In genomic region chr13:105952233-105952767, GRCh38 we compare ENCODE assay signal across 26 cellular contexts.
DNase-seq lines count a peak whose midpoint lies in the region; ATAC-seq lines count a peak whose summit lies in the region.
"Had no signal": no experiment of that assay in that cellular context is flagged by ENCODE, and none has a peak within 500 bp of the region (broad histone marks: within the 10 kb centered on the region; RNA-seq: fewer than 3 reads in every experiment).

No MANE protein-coding gene starts in this region.

- no peaks in the 10 kb centered on the region for H3K9me3 ChIP-seq in T-helper 17 cell (ENCODE audit: control insufficient read depth, low read length, poor library complexity, severe bottlenecking)
- H3K9me3 ChIP-seq: prostate gland, sigmoid colon had no signal

- H3K27ac Mint-ChIP-seq in T-helper 17 cell: no peak overlapping the region
- H3K27ac Mint-ChIP-seq: activated CD4-positive, alpha-beta T cell treated with anti-CD3 and anti-CD28 coated beads, Interleukin-2, amount 10 ng/mL, durations not matched to agents 7 days and 5 days; activated CD8-positive, alpha-beta memory T cell treated with anti-CD3 and anti-CD28 coated beads, Interleukin-2, amount 10 ng/mL, durations not matched to agents 7 days and 5 days; activated T-cell treated with anti-CD3 and anti-CD28 coated beads, Interleukin-2, amount 50 U/mL, for 72 hours; memory B cell; stimulated activated naive CD8-positive, alpha-beta T cell treated with anti-CD3 and anti-CD28 coated beads, Interleukin-15, amount 100 ng/mL, for 72 hours had no signal

- no peaks in the 10 kb centered on the region for H3K4me1 Mint-ChIP-seq in T-helper 17 cell
- H3K4me1 Mint-ChIP-seq: activated CD4-positive, alpha-beta T cell treated with anti-CD3 and anti-CD28 coated beads, Interleukin-2, amount 10 ng/mL, durations not matched to agents 7 days and 5 days; activated CD8-positive, alpha-beta memory T cell treated with anti-CD3 and anti-CD28 coated beads, Interleukin-2, amount 10 ng/mL, durations not matched to agents 7 days and 5 days; memory B cell; stimulated activated naive CD8-positive, alpha-beta T cell treated with anti-CD3 and anti-CD28 coated beads, Interleukin-15, amount 100 ng/mL, for 72 hours had no signal

- peak; percentile 78 for DNase-seq in NOMO-1 treated with DMSO at 0.1 percent for 48 hours (lab: John Stamatoyannopoulos, UW; ENCODE audit: unreplicated experiment)
- no peak for DNase-seq in NK-92 (lab: John Stamatoyannopoulos, UW; ENCODE audit: unreplicated experiment)
- DNase-seq in T-helper 17 cell: no peak
- DNase-seq: ACHN; activated CD4-positive, alpha-beta T cell treated with anti-CD3 and anti-CD28 coated beads, Interleukin-2, amount 10 ng/mL, durations not matched to agents 7 days and 5 days; activated CD8-positive, alpha-beta memory T cell treated with anti-CD3 and anti-CD28 coated beads, Interleukin-2, amount 10 ng/mL, durations not matched to agents 7 days and 5 days; activated naive CD4-positive, alpha-beta T cell treated with Interleukin-2 at 50 U/mL for 16 hours; activated T-cell treated with anti-CD3 and anti-CD28 coated beads, Interleukin-2, amount 50 U/mL, for 72 hours; amniotic stem cell; DMS53; effector CD4-positive, alpha-beta T cell; head of caudate nucleus; left colon; NCI-H2029; RPMI8226; sigmoid colon; stimulated activated naive CD8-positive, alpha-beta T cell treated with anti-CD3 and anti-CD28 coated beads, Interleukin-15, amount 100 ng/mL, for 72 hours; T-helper 2 cell; tibial artery had no signal

- H3K36me3 Mint-ChIP-seq in T-helper 17 cell (ENCODE audit: low read depth): no peaks in the 10 kb centered on the region
- H3K36me3 Mint-ChIP-seq: activated CD8-positive, alpha-beta memory T cell treated with anti-CD3 and anti-CD28 coated beads, Interleukin-2, amount 10 ng/mL, durations not matched to agents 7 days and 5 days; memory B cell had no signal

- ATAC-seq in GM18502 (IDR thresholded peaks at IDR 0.05; ENCODE audit: poor library complexity, unreplicated experiment) (peak; percentile 91), GM19395 (IDR thresholded peaks at IDR 0.05; ENCODE audit: unreplicated experiment) (peak; percentile 71), HG03066 (IDR thresholded peaks at IDR 0.05; ENCODE audit: low read depth, unreplicated experiment) (peak; percentile 58), T-helper 17 cell (no peak), HG02759 (IDR thresholded peaks at IDR 0.05; ENCODE audit: unreplicated experiment) (no peak), GM19035 (IDR thresholded peaks at IDR 0.05; ENCODE audit: unreplicated experiment) (no peak)
- ATAC-seq: activated CD8-positive, alpha-beta memory T cell treated with anti-CD3 and anti-CD28 coated beads, Interleukin-2, amount 10 ng/mL, durations not matched to agents 7 days and 5 days; activated T-cell treated with anti-CD3 and anti-CD28 coated beads, Interleukin-2, amount 50 U/mL, for 72 hours; left colon; stimulated activated naive CD8-positive, alpha-beta T cell treated with anti-CD3 and anti-CD28 coated beads, Interleukin-15, amount 100 ng/mL, for 72 hours had no signal

- H3K4me3 Mint-ChIP-seq in T-helper 17 cell: no peak overlapping the region
- H3K4me3 Mint-ChIP-seq: activated CD4-positive, alpha-beta T cell treated with anti-CD3 and anti-CD28 coated beads, Interleukin-2, amount 10 ng/mL, durations not matched to agents 7 days and 5 days; activated CD8-positive, alpha-beta memory T cell treated with anti-CD3 and anti-CD28 coated beads, Interleukin-2, amount 10 ng/mL, durations not matched to agents 7 days and 5 days; activated T-cell treated with anti-CD3 and anti-CD28 coated beads, Interleukin-2, amount 50 U/mL, for 72 hours; memory B cell; stimulated activated naive CD8-positive, alpha-beta T cell treated with anti-CD3 and anti-CD28 coated beads, Interleukin-15, amount 100 ng/mL, for 72 hours had no signal

- H3K27me3 Mint-ChIP-seq in T-helper 17 cell: no peaks in the 10 kb centered on the region
- H3K27me3 Mint-ChIP-seq: activated CD4-positive, alpha-beta T cell treated with anti-CD3 and anti-CD28 coated beads, Interleukin-2, amount 10 ng/mL, durations not matched to agents 7 days and 5 days; activated CD8-positive, alpha-beta memory T cell treated with anti-CD3 and anti-CD28 coated beads, Interleukin-2, amount 10 ng/mL, durations not matched to agents 7 days and 5 days; memory B cell had no signal

Comparison
In these comparisons a context has a peak if more than half of its experiments do, and no peak if none do; other contexts are left out.
1. ATAC-seq: peak in GM18502 (single experiment), GM19395 (single experiment) and HG03066 (single experiment); none in T-helper 17 cell (single experiment), HG02759 (single experiment) and GM19035 (single experiment).